Comparison of ENCODE assay signal across 20 cellular contexts in the genomic region with DNA sequence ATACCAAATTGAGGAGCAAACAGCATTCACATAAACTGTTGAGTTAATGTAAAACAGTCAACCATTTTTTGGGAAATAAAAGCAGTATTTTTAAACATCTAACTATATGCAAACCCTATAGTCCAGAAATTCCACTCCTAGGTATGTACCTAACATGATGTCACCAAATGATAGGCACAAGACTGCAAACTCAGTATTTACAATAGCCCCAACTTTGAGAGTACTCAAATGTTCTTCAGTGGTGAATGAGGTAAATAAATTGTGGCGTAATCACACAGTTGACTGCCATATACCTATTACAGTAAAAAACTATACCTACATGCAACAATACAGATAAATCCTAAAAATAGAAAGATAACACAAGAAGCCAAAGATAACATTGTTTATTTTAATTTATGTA.
"Had no signal": no experiment of that assay in that cellular context is flagged by ENCODE, and none has a peak within 500 bp of the region (broad histone marks: within the 10 kb centered on the region; RNA-seq: fewer than 3 reads in every experiment).

No MANE protein-coding gene starts in this region.

- H3K4me1 ChIP-seq: SJSA1 had no signal

- H3K4me3 ChIP-seq: K562, SJSA1, SK-N-MC had no signal

- H3K27me3 ChIP-seq: SJSA1 had no signal

- H3K27ac ChIP-seq: KMS-11, SJSA1, SK-N-MC had no signal

- DNase-seq: Kasumi-1, MM.1S, NCI-H1105, NCI-H1417, NCI-H1436 treated with DMSO at 0.1 percent for 48 hours, NCI-H1694, NCI-H187 treated with DMSO at 0.1 percent for 48 hours, NCI-H2081 treated with DMSO at 0.1 percent for 48 hours, NCI-H2227 treated with DMSO at 0.1 percent for 48 hours, NCI-H446 treated with DMSO at 0.1 percent for 48 hours, NCI-H524 treated with DMSO at 0.1 percent for 48 hours, NCI-H69, NCI-H774, Right ventricle myocardium superior, RPMI8226, SIG-M5 had no signal

- ATAC-seq: K562 had no signal

- H3K9me3 ChIP-seq: SJSA1 had no signal

- H3K36me3 ChIP-seq: SJSA1 had no signal
